Comparison of ENCODE assay signal across 1 cellular context in genomic region chr9:137293482-137294090, GRCh38.
TF ChIP-seq lines count a peak whose summit lies in the region.

No MANE protein-coding gene starts in this region.

TF ChIP-seq in H1, 55 proteins besides CTCF, POLR2A, EP300 and RAD21:
- TF ChIP-seq RBBP5 (IDR thresholded peaks at IDR 0.05; ENCODE audit: borderline replicate concordance, low read depth, low read length) (no peak), JUND (IDR thresholded peaks at IDR 0.05; ENCODE audit: low read length) (no peak), SAP30 (IDR thresholded peaks at IDR 0.05; ENCODE audit: insufficient read depth, insufficient replicate concordance, low read length) (no peak), SIRT6 (IDR thresholded peaks at IDR 0.05; ENCODE audit: low read length) (no peak), MAX (IDR thresholded peaks at IDR 0.05) (no peak), SP1 (IDR thresholded peaks at IDR 0.05; ENCODE audit: low read depth, low read length) (no peak), CHD2 (IDR thresholded peaks at IDR 0.05; ENCODE audit: low read length) (no peak), CHD7 (IDR thresholded peaks at IDR 0.05; ENCODE audit: insufficient replicate concordance, low read length) (no peak), ASH2L (IDR thresholded peaks at IDR 0.05; ENCODE audit: low read length) (no peak), YY1 (IDR thresholded peaks at IDR 0.05; ENCODE audit: low read depth, low read length) (no peak), ATF2 (IDR thresholded peaks at IDR 0.05; ENCODE audit: low read length) (no peak), E2F6 (IDR thresholded peaks at IDR 0.05) (no peak), SIX5 (IDR thresholded peaks at IDR 0.05; ENCODE audit: low read depth, low read length) (no peak), CBX8 (IDR thresholded peaks at IDR 0.05; ENCODE audit: borderline replicate concordance, low read depth, low read length) (no peak), FOSL1 (IDR thresholded peaks at IDR 0.05; ENCODE audit: insufficient read depth, low read depth, low read length) (no peak), BCL11A (IDR thresholded peaks at IDR 0.05; ENCODE audit: low read depth in 2 of 2, low read length in 2 of 2) (no peak), EGR1 (IDR thresholded peaks at IDR 0.05; ENCODE audit: borderline replicate concordance, low read depth, low read length) (no peak)
